Comparison of ENCODE assay signal across 11 cellular contexts in genomic region chr5:131242728-131243255, GRCh38. TPM values are rescaled to one million over a fixed set of nuclear protein-coding genes. Genes with fewer than 3 reads are reported as not detected.
DNase-seq lines count a peak whose midpoint lies in the region; ATAC-seq and TF ChIP-seq lines count a peak whose summit lies in the region.
"Had no signal": no experiment of that assay in that cellular context is flagged by ENCODE, and none has a peak within 500 bp of the region (broad histone marks: within the 10 kb centered on the region; RNA-seq: fewer than 3 reads in every experiment).

No MANE protein-coding gene starts in this region.

- H3K36me3 Mint-ChIP-seq in Calu3 (ENCODE audit: insufficient read depth, unreplicated experiment), result no peaks in the 10 kb centered on the region

- peaks cover 19% of the 10 kb centered on the region for H3K4me1 Mint-ChIP-seq in Calu3 (ENCODE audit: low read depth, unreplicated experiment)
- H3K4me1 Mint-ChIP-seq: WTC11 had no signal

- peak; percentile 36 for ATAC-seq in HG03558 (IDR thresholded peaks at IDR 0.05; ENCODE audit: extremely low read depth, unreplicated experiment)
- peak; percentile 41 for ATAC-seq in left lung
- ATAC-seq in HG02973 (IDR thresholded peaks at IDR 0.05; ENCODE audit: unreplicated experiment), result no peak
- ATAC-seq: WTC11 had no signal

- H3K36me3 ChIP-seq in left lung, result no peaks in the 10 kb centered on the region
- no peaks in the 10 kb centered on the region for H3K36me3 ChIP-seq in uterus
- H3K36me3 ChIP-seq: ovary had no signal

- peaks cover 0 to 14% of the 10 kb centered on the region in 2 donors for H3K9me3 ChIP-seq in left lung
- no peaks in the 10 kb centered on the region for H3K9me3 ChIP-seq in uterus
- H3K9me3 ChIP-seq: ovary had no signal

- TF ChIP-seq CTCF in Calu3 (IDR thresholded peaks at IDR 0.05; ENCODE audit: unreplicated experiment) (no peak), astrocyte of the spinal cord (IDR thresholded peaks at IDR 0.05; ENCODE audit: low read depth, low read length) (no peak), left lung (IDR thresholded peaks at IDR 0.05) (no peak), uterus (IDR thresholded peaks at IDR 0.05) (no peak)

- peak overlapping the region; percentile 63 for H3K27ac Mint-ChIP-seq in Calu3 (ENCODE audit: unreplicated experiment)
- H3K27ac Mint-ChIP-seq: WTC11 had no signal

- H3K27ac ChIP-seq in left lung, result no peak overlapping the region
- no peak overlapping the region for H3K27ac ChIP-seq in uterus
- H3K27ac ChIP-seq: ovary had no signal

- H3K27me3 ChIP-seq in left lung (no peaks in the 10 kb centered on the region), uterus (no peaks in the 10 kb centered on the region)
- H3K27me3 ChIP-seq: ovary had no signal

- TF ChIP-seq POLR2A in uterus (IDR thresholded peaks at IDR 0.05), result no peak

- no TSS peak for BruUV-seq in Calu3 (replicated peaks; lab: Mats Ljungman, UMichigan)

- no peak overlapping the region for H3K4me3 Mint-ChIP-seq in Calu3 (ENCODE audit: low read depth, unreplicated experiment)
- H3K4me3 Mint-ChIP-seq: WTC11 had no signal

- DNase-seq in Calu3 (no peak), astrocyte of the spinal cord (ENCODE audit: low read depth, low spot score) (peak; percentile 91), left lung (no peak), NCI-H82 treated with DMSO at 0.1 percent for 48 hours (lab: John Stamatoyannopoulos, UW; ENCODE audit: unreplicated experiment) (no peak), uterus (no peak), head of caudate nucleus (no peak)
- DNase-seq: MM.1S, ovary had no signal

- in situ Hi-C loops in astrocyte of the spinal cord (cut with HindIII; ENCODE audit: low sequenced_read_pairs), result no loop called here

- intact Hi-C loops in Calu3 (cut with micrococcal nuclease; ENCODE audit: unreplicated experiment) (no loop called here), left lung (cut with DNase I) (no loop called here), uterus (cut with DNase I; ENCODE audit: low total_unique reads) (no loop called here), head of caudate nucleus (cut with DNase I) (no loop called here)

- H3K27me3 Mint-ChIP-seq in Calu3 (ENCODE audit: unreplicated experiment), result no peaks in the 10 kb centered on the region

- no peaks in the 10 kb centered on the region for H3K9me3 Mint-ChIP-seq in Calu3 (ENCODE audit: low read depth, unreplicated experiment)

- H3K4me1 ChIP-seq in left lung (peaks cover 0 to 4% of the 10 kb centered on the region in 2 donors), uterus (no peaks in the 10 kb centered on the region)

- CTCF ChIA-PET in Calu3 (lab: Charles Lee), result interaction anchor here (0.7 kb wide), 1 partner anchor 22 kb away, joined by 4 read pairs; no protein-coding TSS in a partner anchor

- no peak overlapping the region for H3K4me3 ChIP-seq in astrocyte of the spinal cord (ENCODE audit: low read depth, low read length)
- no peak overlapping the region for H3K4me3 ChIP-seq in left lung
- no peak overlapping the region for H3K4me3 ChIP-seq in uterus
- H3K4me3 ChIP-seq: ovary had no signal

RNA-seq across cellular contexts. Expression of gene CDC42SE2, which starts 21.1 kb away (rescaled TPM):
- total RNA-seq in Calu3 (2022), result 63.9 and 65.5 TPM in 2 replicates
- total RNA-seq in left lung, result 10 to 100 TPM; 28.1 to 37.5 TPM
- 10 to 100 TPM in 3 of 4 donors, 1 to 10 TPM in 1; 4.6 to 62.8 (median 21.9) TPM for total RNA-seq in uterus
